ENCODE assay signal across 30 cellular contexts in the genomic region with DNA sequence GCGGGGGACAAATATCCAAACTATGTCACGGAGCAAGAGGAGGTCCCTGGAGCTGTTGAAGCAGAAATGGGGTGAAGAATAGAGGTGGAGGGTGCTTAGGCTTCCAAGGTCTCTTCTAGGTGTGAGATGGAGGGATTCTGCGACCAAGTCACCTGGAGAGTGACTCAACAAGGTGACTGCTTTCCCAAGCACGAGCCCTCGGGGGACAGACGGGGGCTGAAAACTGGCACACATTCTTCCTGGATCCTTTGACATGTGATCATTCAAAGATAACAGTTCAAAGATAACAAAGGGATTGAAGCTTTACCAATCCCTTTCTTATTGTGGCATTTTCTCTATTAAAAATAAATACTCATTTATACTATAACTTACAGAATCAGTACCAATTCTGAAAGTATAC. TPM values are rescaled to one million over a fixed set of nuclear protein-coding genes. Genes with fewer than 3 reads are reported as not detected.
"Had no signal": no experiment of that assay in that cellular context is flagged by ENCODE, and none has a peak within 500 bp of the region (broad histone marks: within the 10 kb centered on the region; RNA-seq: fewer than 3 reads in every experiment).

No MANE protein-coding gene starts in this region.

- H3K4me3 Mint-ChIP-seq: effector memory CD8-positive, alpha-beta T cell; endodermal cell; mesothelial cell of epicardium; naive B cell had no signal

- H3K4me1 Mint-ChIP-seq: endodermal cell, mesothelial cell of epicardium had no signal

- H3K27me3 ChIP-seq: dorsolateral prefrontal cortex, esophagus squamous epithelium, gastrocnemius medialis had no signal

- DNase-seq: dermis blood vessel endothelial cell; dorsolateral prefrontal cortex; effector CD8-positive, alpha-beta T cell; effector memory CD8-positive, alpha-beta T cell; endodermal cell; erythroblast; esophagus squamous epithelium; foreskin fibroblast; foreskin melanocyte; gastrocnemius medialis; glutamatergic neuron; head of caudate nucleus; heart right ventricle; hippocampal formation; left cardiac atrium; left lung; left ventricle myocardium superior; lower lobe of right lung; mesenchymal stem cell; mucosa of descending colon; naive B cell had no signal

- H3K27ac Mint-ChIP-seq: effector memory CD8-positive, alpha-beta T cell; endodermal cell; mesothelial cell of epicardium had no signal

- H3K36me3 Mint-ChIP-seq: mesothelial cell of epicardium, naive B cell had no signal

- H3K4me1 ChIP-seq: esophagus squamous epithelium, gastrocnemius medialis, heart right ventricle, left lung, lower lobe of right lung had no signal

- H3K4me3 ChIP-seq: coronary artery, dorsolateral prefrontal cortex, esophagus squamous epithelium, gastrocnemius medialis, heart right ventricle, left lung, lower lobe of right lung, mucosa of descending colon had no signal

- H3K27ac ChIP-seq: coronary artery, dorsolateral prefrontal cortex, epithelial cell of prostate, esophagus squamous epithelium, gastrocnemius medialis, heart right ventricle, left lung, lower lobe of right lung had no signal

- H3K9me3 Mint-ChIP-seq: effector memory CD8-positive, alpha-beta T cell had no signal

- H3K9me3 ChIP-seq: esophagus squamous epithelium, gastrocnemius medialis, heart right ventricle, lower lobe of right lung, mucosa of descending colon had no signal

- H3K36me3 ChIP-seq: esophagus squamous epithelium, gastrocnemius medialis, heart right ventricle, left lung, lower lobe of right lung had no signal

RNA-seq across cellular contexts. Expression of gene TEX101, which starts 2.2 kb away (rescaled TPM):
- total RNA-seq: dermis blood vessel endothelial cell, gastrocnemius medialis, glomerular endothelial cell, heart right ventricle, kidney epithelial cell, left cardiac atrium, left lung, left ventricle myocardium superior, lower lobe of right lung, lung microvascular endothelial cell, mesenteric fat pad, mesothelial cell of epicardium, myocyte had no signal
- polyA plus RNA-seq: heart right ventricle, keratinocyte had no signal

RNA-seq across cellular contexts. Expression of gene LYPD3, which starts 53.0 kb away (rescaled TPM):
- total RNA-seq: gastrocnemius medialis, glomerular endothelial cell had no signal

RNA-seq across cellular contexts. Expression of gene CD177, which starts 59.0 kb away (rescaled TPM):
- total RNA-seq: dermis blood vessel endothelial cell, mesothelial cell of epicardium had no signal
